18 cellular contexts compared by ENCODE assay signal in the genomic region with DNA sequence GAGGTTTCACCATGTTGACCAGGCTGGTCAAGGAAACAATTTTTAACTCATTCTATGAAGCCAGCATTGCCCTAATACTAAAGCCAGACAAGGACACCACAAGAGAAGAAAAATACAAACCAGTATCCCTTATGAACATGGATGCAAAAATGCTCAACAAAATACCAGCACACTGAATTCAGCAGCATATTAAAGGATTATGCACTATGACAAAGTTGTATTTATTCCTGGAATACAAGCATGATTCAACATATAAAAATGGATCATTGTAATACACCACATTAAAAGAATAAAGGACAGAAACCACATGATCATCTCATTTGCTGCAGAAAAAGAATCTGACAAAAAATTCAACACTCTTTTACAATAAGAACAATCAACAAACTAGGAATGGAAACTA.
"Had no signal": no experiment of that assay in that cellular context is flagged by ENCODE, and none has a peak within 500 bp of the region (broad histone marks: within the 10 kb centered on the region; RNA-seq: fewer than 3 reads in every experiment).

No MANE protein-coding gene starts in this region.

- H3K4me3 ChIP-seq: left ventricle myocardium inferior, lung, ovary, spleen, suprapubic skin, thoracic aorta, tibial artery, upper lobe of right lung had no signal

- H3K36me3 ChIP-seq: left ventricle myocardium inferior, ovary, suprapubic skin, thoracic aorta, tibial artery, upper lobe of right lung had no signal

- H3K4me1 ChIP-seq: spleen, suprapubic skin, tibial artery, upper lobe of right lung had no signal

- H3K27ac ChIP-seq: left ventricle myocardium inferior, ovary, spleen, suprapubic skin, thoracic aorta, tibial artery, upper lobe of right lung had no signal

- H3K27me3 ChIP-seq: ovary, spleen, suprapubic skin, tibial artery, upper lobe of right lung had no signal

- DNase-seq: hippocampal formation; kidney; left colon; left ventricle myocardium inferior; mesendoderm; naive B cell; ovary; right cardiac atrium; small intestine; spleen; stimulated activated CD4-positive, alpha-beta T cell treated with anti-CD3 and anti-CD28 coated beads, Interleukin-4, amount 100 ng/mL, for 24 hours; stimulated activated naive CD4-positive, alpha-beta T cell; tibial artery; trophoblast cell; upper lobe of right lung had no signal

- H3K9me3 ChIP-seq: ovary, suprapubic skin, thoracic aorta, upper lobe of right lung had no signal
